In the genomic region with DNA sequence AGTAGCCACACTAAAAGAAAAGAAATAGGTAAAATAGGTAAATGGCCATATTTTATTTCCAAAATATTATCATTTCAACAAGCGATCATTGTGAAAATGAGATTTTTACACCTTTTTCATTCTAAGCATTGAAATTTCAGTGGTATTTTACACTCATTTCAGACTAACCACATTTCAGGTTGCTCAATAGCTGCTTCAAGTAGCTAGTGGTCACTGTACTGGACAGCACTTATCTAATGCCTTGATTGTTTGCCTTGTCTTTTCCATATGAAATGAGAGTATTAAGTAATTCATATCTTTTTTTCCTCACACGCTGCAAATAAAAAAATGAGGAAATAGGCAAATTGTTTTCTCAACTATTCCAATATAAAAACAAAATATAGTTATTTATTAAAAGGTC, we compare ENCODE assay signal across 26 cellular contexts.
DNase-seq lines count a peak whose midpoint lies in the region; ATAC-seq and TF ChIP-seq lines count a peak whose summit lies in the region.
"Had no signal": no experiment of that assay in that cellular context is flagged by ENCODE, and none has a peak within 500 bp of the region (broad histone marks: within the 10 kb centered on the region; RNA-seq: fewer than 3 reads in every experiment).

No MANE protein-coding gene starts in this region.

- H3K27me3 Mint-ChIP-seq in activated naive CD4-positive, alpha-beta T cell treated with anti-CD3 and anti-CD28 coated beads, Interleukin-2, amount 10 ng/mL, durations not matched to agents 7 days and 5 days, result no peaks in the 10 kb centered on the region
- H3K27me3 Mint-ChIP-seq: CD4-positive, alpha-beta memory T cell had no signal

- no peaks in the 10 kb centered on the region for H3K9me3 ChIP-seq in adipocyte (ENCODE audit: control insufficient read depth, low read length)

- no peaks in the 10 kb centered on the region for H3K36me3 Mint-ChIP-seq in activated naive CD4-positive, alpha-beta T cell treated with anti-CD3 and anti-CD28 coated beads, Interleukin-2, amount 10 ng/mL, durations not matched to agents 7 days and 5 days
- H3K36me3 Mint-ChIP-seq: CD4-positive, alpha-beta memory T cell had no signal

- no peak overlapping the region for H3K9ac ChIP-seq in adipocyte (ENCODE audit: low read length)

- ATAC-seq in Right ventricle myocardium inferior (no peak), HG03045 (IDR thresholded peaks at IDR 0.05; ENCODE audit: unreplicated experiment) (no peak)
- ATAC-seq: GM12878, HepG2, K562 had no signal

- intact Hi-C loops in Right ventricle myocardium inferior (cut with DNase I), result no loop called here

- H3K4me1 Mint-ChIP-seq in activated naive CD4-positive, alpha-beta T cell treated with anti-CD3 and anti-CD28 coated beads, Interleukin-2, amount 10 ng/mL, durations not matched to agents 7 days and 5 days, result no peaks in the 10 kb centered on the region
- H3K4me1 Mint-ChIP-seq: CD4-positive, alpha-beta memory T cell had no signal

- no peak overlapping the region for H3K4me3 ChIP-seq in adipocyte (ENCODE audit: low read length)
- H3K4me3 ChIP-seq in fibroblast of pulmonary artery (replicated peaks; ENCODE audit: low read depth, low read length), result no peak overlapping the region
- H3K4me3 ChIP-seq: GM12878, K562 had no signal

- H3K27me3 ChIP-seq in adipocyte (replicated peaks; ENCODE audit: control insufficient read depth, insufficient read depth, low read length), result no peaks in the 10 kb centered on the region

- no peak for TF ChIP-seq CTCF in fibroblast of pulmonary artery (IDR thresholded peaks at IDR 0.05; ENCODE audit: low read length, missing control alignments)

- CTCF ChIA-PET in activated naive CD4-positive, alpha-beta T cell treated with anti-CD3 and anti-CD28 coated beads, Interleukin-2, amount 10 ng/mL, durations not matched to agents 7 days and 5 days (lab: Charles Lee), result no interaction called here

- H3K4me3 Mint-ChIP-seq in activated naive CD4-positive, alpha-beta T cell treated with anti-CD3 and anti-CD28 coated beads, Interleukin-2, amount 10 ng/mL, durations not matched to agents 7 days and 5 days, result no peak overlapping the region
- H3K4me3 Mint-ChIP-seq: CD4-positive, alpha-beta memory T cell had no signal

- no peak overlapping the region for H3K27ac Mint-ChIP-seq in activated naive CD4-positive, alpha-beta T cell treated with anti-CD3 and anti-CD28 coated beads, Interleukin-2, amount 10 ng/mL, durations not matched to agents 7 days and 5 days
- H3K27ac Mint-ChIP-seq: CD4-positive, alpha-beta memory T cell had no signal

- DNase-seq in GM03348 (ENCODE audit: low spot score) (peak; percentile 12), adipocyte (ENCODE audit: low read depth) (peak; percentile 49), fibroblast of pulmonary artery (ENCODE audit: low read depth) (peak; percentile 43), renal cortical epithelial cell (ENCODE audit: low read depth) (peak; percentile 47), Right ventricle myocardium inferior (ENCODE audit: missing footprints) (no peak)
- DNase-seq in activated naive CD4-positive, alpha-beta T cell treated with anti-CD3 and anti-CD28 coated beads, Interleukin-2, amount 10 ng/mL, durations not matched to agents 7 days and 5 days, result no peak
- DNase-seq: C1 segment of cervical spinal cord; CD4-positive, alpha-beta memory T cell; COR-L47; DMS53; HCEC 1CT; Kasumi-1; NCI-H1092 treated with DMSO at 0.1 percent for 48 hours; NCI-H1436; NCI-H187; NCI-H2081 treated with DMSO at 0.1 percent for 48 hours; NCI-H2171; NCI-H524; NCI-H774; NK-92 treated with Interleukin-12 subunit alpha and Interleukin-12 subunit beta, amount 100 ng/mL, for 24 hours; RPMI8226; SHP77 had no signal

- H3K4me1 ChIP-seq in adipocyte (ENCODE audit: control insufficient read depth, insufficient read depth, low read length), result no peaks in the 10 kb centered on the region

- H3K36me3 ChIP-seq in adipocyte (ENCODE audit: control insufficient read depth, insufficient read depth, low read length, severe bottlenecking), result no peaks in the 10 kb centered on the region

- H3K9me3 Mint-ChIP-seq in activated naive CD4-positive, alpha-beta T cell treated with anti-CD3 and anti-CD28 coated beads, Interleukin-2, amount 10 ng/mL, durations not matched to agents 7 days and 5 days, result no peaks in the 10 kb centered on the region

Comparison
In these comparisons a context has a peak if more than half of its experiments do, and no peak if none do; other contexts are left out.
1. DNase-seq: peak in GM03348 (single experiment), adipocyte (single experiment), fibroblast of pulmonary artery (single experiment) and renal cortical epithelial cell (single experiment); none in Right ventricle myocardium inferior (single experiment) and activated naive CD4-positive, alpha-beta T cell treated with anti-CD3 and anti-CD28 coated beads, Interleukin-2, amount 10 ng/mL, durations not matched to agents 7 days and 5 days (single experiment).